10 cellular contexts compared by ENCODE assay signal in genomic region chr2:232854082-232854481, GRCh38. TPM values are rescaled to one million over a fixed set of nuclear protein-coding genes. Genes with fewer than 3 reads are reported as not detected.
DNase-seq lines count a peak whose midpoint lies in the region; ATAC-seq and TF ChIP-seq lines count a peak whose summit lies in the region.
"Had no signal": no experiment of that assay in that cellular context is flagged by ENCODE, and none has a peak within 500 bp of the region (broad histone marks: within the 10 kb centered on the region; RNA-seq: fewer than 3 reads in every experiment).

No MANE protein-coding gene starts in this region.

- H3K4me3 ChIP-seq in AG10803 (ENCODE audit: low read length) (no peak overlapping the region), mesenchymal stem cell (ENCODE audit: insufficient read depth in 1 of 2, low read depth in 1 of 2, low read length in 2 of 2) (no peak overlapping the region)

- H2AK5ac ChIP-seq in mesenchymal stem cell (ENCODE audit: low read length, severe bottlenecking), result no peak overlapping the region

- H3K27me3 ChIP-seq in mesenchymal stem cell (ENCODE audit: control insufficient read depth in 1 of 2, insufficient read depth in 1 of 2, low read length in 2 of 2), result no peaks in the 10 kb centered on the region

- H3K9me3 ChIP-seq in mesenchymal stem cell (ENCODE audit: control insufficient read depth, low read length), result no peaks in the 10 kb centered on the region
- H3K9me3 ChIP-seq: Caco-2 had no signal

- ATAC-seq in GM19463 (IDR thresholded peaks at IDR 0.05; ENCODE audit: unreplicated experiment), result no peak
- no peak for ATAC-seq in GM19035 (IDR thresholded peaks at IDR 0.05; ENCODE audit: unreplicated experiment)

- no peak overlapping the region for H2BK15ac ChIP-seq in mesenchymal stem cell (ENCODE audit: low read depth, poor library complexity, severe bottlenecking)

- H3K4me1 ChIP-seq in mesenchymal stem cell (ENCODE audit: control insufficient read depth, insufficient read depth, low read depth, low read length), result peaks cover 18% of the 10 kb centered on the region

- H3K27me3 Mint-ChIP-seq in chondrocyte (ENCODE audit: low read depth), result no peaks in the 10 kb centered on the region

- no peak overlapping the region for H2BK5ac ChIP-seq in mesenchymal stem cell (ENCODE audit: low read depth, low read length, poor library complexity, severe bottlenecking)

- TF ChIP-seq CTCF in AG10803 (conservative IDR thresholded peaks at IDR 0.05; ENCODE audit: low read length) (no peak), chondrocyte (IDR thresholded peaks at IDR 0.05) (no peak)

- peak; percentile 51 for DNase-seq in AG10803 (ENCODE audit: low read depth)
- DNase-seq in LoVo (ENCODE audit: low spot score), result peak; percentile 69
- DNase-seq in chondrocyte (ENCODE audit: low spot score), result no peak
- DNase-seq in mesenchymal stem cell, result peak; percentile 90
- no peak for DNase-seq in ecto neural progenitor cell (ENCODE audit: low spot score)
- DNase-seq in activated CD4-positive, alpha-beta T cell treated with anti-CD3 and anti-CD28 coated beads, Interleukin-2, amount 50 U/mL, for 4 hours, result no peak
- DNase-seq: Caco-2, NCI-H2029 had no signal

- H2BK120ac ChIP-seq in mesenchymal stem cell (ENCODE audit: low read depth, low read length), result no peak overlapping the region

- H3K36me3 ChIP-seq in mesenchymal stem cell (ENCODE audit: control insufficient read depth in 1 of 2, insufficient read depth in 2 of 2, low read depth in 1 of 2, low read length in 2 of 2), result peaks cover 34 to 68% of the 10 kb centered on the region in 2 experiments

- H4K91ac ChIP-seq in mesenchymal stem cell (ENCODE audit: low read length), result no peak overlapping the region

- H3K36me3 Mint-ChIP-seq in chondrocyte (ENCODE audit: low read depth), result peaks cover 24% of the 10 kb centered on the region

- H2BK12ac ChIP-seq in mesenchymal stem cell (ENCODE audit: low read length in 2 of 2), result no peak overlapping the region

- peaks cover 10% of the 10 kb centered on the region for H3K79me1 ChIP-seq in mesenchymal stem cell (replicated peaks; ENCODE audit: low read length, poor library complexity, severe bottlenecking)

- peak overlapping the region; percentile 5 for H3K9ac ChIP-seq in mesenchymal stem cell (ENCODE audit: low read length)

- no peak overlapping the region for H4K8ac ChIP-seq in mesenchymal stem cell (ENCODE audit: low read length)

- peaks cover 49% of the 10 kb centered on the region for H3K4me1 Mint-ChIP-seq in chondrocyte (ENCODE audit: low read depth)

- no peak overlapping the region for H2AFZ ChIP-seq in mesenchymal stem cell (ENCODE audit: low read depth, low read length)

- H3K4me2 ChIP-seq in mesenchymal stem cell (ENCODE audit: low read length, poor library complexity, severe bottlenecking), result no peak overlapping the region

- WGBS in mesenchymal stem cell, result 0% methylated on average over 3 of the region's 7 CpGs

- H3K27ac ChIP-seq in mesenchymal stem cell (ENCODE audit: low read length, poor library complexity, severe bottlenecking), result no peak overlapping the region

- no peak overlapping the region for H3K4ac ChIP-seq in mesenchymal stem cell (ENCODE audit: low read depth in 1 of 2, low read length in 2 of 2)

- no peak overlapping the region for H3K18ac ChIP-seq in mesenchymal stem cell (ENCODE audit: low read depth in 1 of 2, low read length in 2 of 2)

- H3K27ac Mint-ChIP-seq in chondrocyte (ENCODE audit: unreplicated experiment), result peak overlapping the region; percentile 85

- no peaks in the 10 kb centered on the region for H3K9me3 Mint-ChIP-seq in chondrocyte (ENCODE audit: low read depth)

- no peak overlapping the region for H3K23ac ChIP-seq in mesenchymal stem cell (ENCODE audit: low read length in 2 of 2)

- no peak overlapping the region for H3K14ac ChIP-seq in mesenchymal stem cell (ENCODE audit: low read length in 2 of 2)

- no peak overlapping the region for H3K4me3 Mint-ChIP-seq in chondrocyte (ENCODE audit: unreplicated experiment)

RNA-seq across cellular contexts. Expression of gene SNORC, which starts 16.0 kb away (rescaled TPM):
- total RNA-seq in chondrocyte, result 2.1 to 3.4 TPM (median 2.2 TPM) in 3 replicates
- 0.95 TPM for polyA plus RNA-seq in mesenchymal stem cell (2013, experiment 1 of 2)
- polyA plus RNA-seq in mesenchymal stem cell (2013, experiment 2 of 2), result 0.90 TPM

Comparison
In these comparisons a context has a peak if more than half of its experiments do, and no peak if none do; other contexts are left out.
1. DNase-seq: peak in AG10803 (single experiment), LoVo (single experiment) and mesenchymal stem cell (single experiment); none in chondrocyte (single experiment), ecto neural progenitor cell (single experiment) and activated CD4-positive, alpha-beta T cell treated with anti-CD3 and anti-CD28 coated beads, Interleukin-2, amount 50 U/mL, for 4 hours (0 of 2).